23 cellular contexts compared by ENCODE assay signal in the genomic region with DNA sequence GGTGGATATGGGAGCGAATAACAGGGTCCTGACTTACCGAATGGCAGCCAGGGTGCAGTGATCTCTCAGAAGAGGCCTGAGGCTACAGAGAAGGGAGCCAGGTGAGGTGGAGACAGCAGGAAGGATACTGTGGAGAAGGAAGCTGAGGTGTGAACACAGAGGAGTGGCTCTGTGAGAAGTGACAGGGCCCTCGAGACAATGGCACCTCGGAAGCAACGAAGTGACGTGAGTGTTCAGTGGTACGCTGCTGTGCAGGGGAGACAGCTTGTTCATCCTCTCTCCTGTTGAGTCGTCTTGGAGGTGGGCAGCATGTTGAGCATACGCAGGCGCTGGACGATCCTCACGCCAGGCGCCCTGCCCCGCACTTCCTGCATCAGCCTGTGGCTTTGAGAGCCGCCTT.
"Had no signal": no experiment of that assay in that cellular context is flagged by ENCODE, and none has a peak within 500 bp of the region (broad histone marks: within the 10 kb centered on the region; RNA-seq: fewer than 3 reads in every experiment).

No MANE protein-coding gene starts in this region.

- H3K9me3 Mint-ChIP-seq: activated CD4-positive, alpha-beta memory T cell treated with anti-CD3 and anti-CD28 coated beads, Interleukin-2, amount 10 ng/mL, durations not matched to agents 7 days and 5 days; activated CD4-positive, alpha-beta T cell treated with anti-CD3 and anti-CD28 coated beads, Interleukin-2, amount 10 ng/mL, durations not matched to agents 7 days and 5 days; activated naive CD4-positive, alpha-beta T cell treated with anti-CD3 and anti-CD28 coated beads, Interleukin-2, amount 50 U/mL, for 24 hours; activated T-cell treated with anti-CD3 and anti-CD28 coated beads, Interleukin-2, amount 50 U/mL, for 4 hours; activated T-helper 17 cell treated with anti-CD3 and anti-CD28 coated beads, Interleukin-2, amount 50 U/mL, for 72 hours; dendritic cell treated with granulocyte-macrophage colony-stimulating factor and Interleukin-4, amounts not matched to agents 40 ng/mL and 50 ng/mL, for 4 days; neural crest cell had no signal

- H3K4me3 Mint-ChIP-seq: activated CD4-positive, alpha-beta memory T cell treated with anti-CD3 and anti-CD28 coated beads, Interleukin-2, amount 10 ng/mL, durations not matched to agents 7 days and 5 days; activated CD4-positive, alpha-beta T cell treated with anti-CD3 and anti-CD28 coated beads, Interleukin-2, amount 10 ng/mL, durations not matched to agents 7 days and 5 days; activated naive CD4-positive, alpha-beta T cell treated with anti-CD3 and anti-CD28 coated beads, Interleukin-2, amount 50 U/mL, for 24 hours; activated T-cell treated with anti-CD3 and anti-CD28 coated beads, Interleukin-2, amount 50 U/mL, for 4 hours; activated T-helper 17 cell treated with anti-CD3 and anti-CD28 coated beads, Interleukin-2, amount 50 U/mL, for 72 hours; dendritic cell treated with granulocyte-macrophage colony-stimulating factor and Interleukin-4, amounts not matched to agents 40 ng/mL and 50 ng/mL, for 4 days; neural crest cell had no signal

- H3K4me3 ChIP-seq: breast epithelium, esophagus squamous epithelium, tibial nerve had no signal

- H3K36me3 ChIP-seq: breast epithelium had no signal

- H3K4me1 ChIP-seq: breast epithelium, esophagus squamous epithelium, tibial nerve had no signal

- ATAC-seq: activated T-cell treated with anti-CD3 and anti-CD28 coated beads, Interleukin-2, amount 50 U/mL, for 4 hours; activated T-helper 17 cell treated with anti-CD3 and anti-CD28 coated beads, Interleukin-2, amount 50 U/mL, for 72 hours; left cardiac atrium; right cardiac atrium had no signal

- H3K27ac ChIP-seq: breast epithelium, esophagus squamous epithelium, tibial nerve, VCaP had no signal

- H3K27me3 Mint-ChIP-seq: activated CD4-positive, alpha-beta memory T cell treated with anti-CD3 and anti-CD28 coated beads, Interleukin-2, amount 10 ng/mL, durations not matched to agents 7 days and 5 days; activated CD4-positive, alpha-beta T cell treated with anti-CD3 and anti-CD28 coated beads, Interleukin-2, amount 10 ng/mL, durations not matched to agents 7 days and 5 days; activated naive CD4-positive, alpha-beta T cell treated with anti-CD3 and anti-CD28 coated beads, Interleukin-2, amount 50 U/mL, for 24 hours; activated T-helper 17 cell treated with anti-CD3 and anti-CD28 coated beads, Interleukin-2, amount 50 U/mL, for 72 hours; dendritic cell treated with granulocyte-macrophage colony-stimulating factor and Interleukin-4, amounts not matched to agents 40 ng/mL and 50 ng/mL, for 4 days had no signal

- H3K27me3 ChIP-seq: breast epithelium, esophagus squamous epithelium, tibial nerve had no signal

- H3K9me3 ChIP-seq: breast epithelium, esophagus squamous epithelium, tibial nerve had no signal

- H3K4me1 Mint-ChIP-seq: activated T-helper 17 cell treated with anti-CD3 and anti-CD28 coated beads, Interleukin-2, amount 50 U/mL, for 72 hours; neural crest cell had no signal

- H3K27ac Mint-ChIP-seq: activated CD4-positive, alpha-beta memory T cell treated with anti-CD3 and anti-CD28 coated beads, Interleukin-2, amount 10 ng/mL, durations not matched to agents 7 days and 5 days; activated CD4-positive, alpha-beta T cell treated with anti-CD3 and anti-CD28 coated beads, Interleukin-2, amount 10 ng/mL, durations not matched to agents 7 days and 5 days; activated naive CD4-positive, alpha-beta T cell treated with anti-CD3 and anti-CD28 coated beads, Interleukin-2, amount 50 U/mL, for 24 hours; activated T-helper 17 cell treated with anti-CD3 and anti-CD28 coated beads, Interleukin-2, amount 50 U/mL, for 72 hours; dendritic cell treated with granulocyte-macrophage colony-stimulating factor and Interleukin-4, amounts not matched to agents 40 ng/mL and 50 ng/mL, for 4 days had no signal

- DNase-seq: activated CD4-positive, alpha-beta memory T cell treated with anti-CD3 and anti-CD28 coated beads, Interleukin-2, amount 10 ng/mL, durations not matched to agents 7 days and 5 days; activated CD4-positive, alpha-beta T cell treated with anti-CD3 and anti-CD28 coated beads, Interleukin-2, amount 10 ng/mL, durations not matched to agents 7 days and 5 days; activated CD4-positive, CD25-positive, alpha-beta regulatory T cell treated with anti-CD3 and anti-CD28 coated beads, Interleukin-2, amount 50 U/mL, for 72 hours; activated gamma-delta T cell treated with Interleukin-2 at 50 U/mL for 16 hours; activated T-cell treated with anti-CD3 and anti-CD28 coated beads, Interleukin-2, amount 50 U/mL, for 4 hours; central memory CD4-positive, alpha-beta T cell; esophagus squamous epithelium; islet precursor cell; left cardiac atrium; mammary epithelial cell; posterior cingulate gyrus; right cardiac atrium; stimulated activated CD4-positive, alpha-beta T cell treated with anti-CD3 and anti-CD28 coated beads, Interleukin-15, amount 100 ng/mL, for 24 hours; stimulated activated CD4-positive, alpha-beta T cell treated with anti-CD3 and anti-CD28 coated beads, Interleukin-2, amount 100 ng/mL, for 24 hours; stimulated activated naive CD4-positive, alpha-beta T cell treated with Interleukin-2 at 50 U/mL for 16 hours; T-helper 9 cell had no signal
